ENCODE assay signal across 15 cellular contexts in genomic region chr20:15818651-15819071, GRCh38.
DNase-seq lines count a peak whose midpoint lies in the region; ATAC-seq and TF ChIP-seq lines count a peak whose summit lies in the region.
"Had no signal": no experiment of that assay in that cellular context is flagged by ENCODE, and none has a peak within 500 bp of the region (broad histone marks: within the 10 kb centered on the region; RNA-seq: fewer than 3 reads in every experiment).

No MANE protein-coding gene starts in this region.

- no peaks in the 10 kb centered on the region for H3K36me3 Mint-ChIP-seq in neural progenitor cell
- no peaks in the 10 kb centered on the region for H3K36me3 Mint-ChIP-seq in activated CD4-positive, alpha-beta T cell treated with anti-CD3 and anti-CD28 coated beads, Interleukin-2, amount 10 ng/mL, durations not matched to agents 24 days and 14 days (ENCODE audit: low read depth)
- H3K36me3 Mint-ChIP-seq: activated naive CD4-positive, alpha-beta T cell treated with anti-CD3 and anti-CD28 coated beads, Interleukin-2, amount 50 U/mL, for 24 hours had no signal

- no peaks in the 10 kb centered on the region for H3K36me3 ChIP-seq in neural progenitor cell
- H3K36me3 ChIP-seq: cardiac muscle cell had no signal

- H3K27me3 ChIP-seq in neural progenitor cell: no peaks in the 10 kb centered on the region
- H3K27me3 ChIP-seq: cardiac muscle cell had no signal

- H3K27ac ChIP-seq in VCaP: peak overlapping the region; percentile 42
- H3K27ac ChIP-seq in neural progenitor cell: no peak overlapping the region
- H3K27ac ChIP-seq: cardiac muscle cell, RWPE1 had no signal

- peaks cover 8% of the 10 kb centered on the region for H3K4me1 Mint-ChIP-seq in neural progenitor cell
- H3K4me1 Mint-ChIP-seq in activated CD4-positive, alpha-beta T cell treated with anti-CD3 and anti-CD28 coated beads, Interleukin-2, amount 10 ng/mL, durations not matched to agents 24 days and 14 days: no peaks in the 10 kb centered on the region
- H3K4me1 Mint-ChIP-seq: activated naive CD4-positive, alpha-beta T cell treated with anti-CD3 and anti-CD28 coated beads, Interleukin-2, amount 50 U/mL, for 24 hours had no signal

- intact Hi-C loops in activated CD4-positive, alpha-beta T cell treated with anti-CD3 and anti-CD28 coated beads, Interleukin-2, amount 10 ng/mL, durations not matched to agents 24 days and 14 days (cut with micrococcal nuclease): no loop called here

- H4K20me1 ChIP-seq in neural progenitor cell (ENCODE audit: low read depth): no peaks in the 10 kb centered on the region

- no peak overlapping the region for H3K4me3 Mint-ChIP-seq in neural progenitor cell
- H3K4me3 Mint-ChIP-seq in activated CD4-positive, alpha-beta T cell treated with anti-CD3 and anti-CD28 coated beads, Interleukin-2, amount 10 ng/mL, durations not matched to agents 24 days and 14 days: no peak overlapping the region
- H3K4me3 Mint-ChIP-seq: activated naive CD4-positive, alpha-beta T cell treated with anti-CD3 and anti-CD28 coated beads, Interleukin-2, amount 50 U/mL, for 24 hours; effector memory CD8-positive, alpha-beta T cell had no signal

- peak overlapping the region; percentile 36 for H3K4me2 ChIP-seq in neural progenitor cell

- no peak overlapping the region for H3K4me3 ChIP-seq in neural progenitor cell
- H3K4me3 ChIP-seq: cardiac muscle cell had no signal

- no peak for TF ChIP-seq CTCF in VCaP (conservative IDR thresholded peaks at IDR 0.05)
- TF ChIP-seq CTCF in neural progenitor cell (IDR thresholded peaks at IDR 0.05): no peak
- no peak for TF ChIP-seq CTCF in GM10266 (IDR thresholded peaks at IDR 0.05; ENCODE audit: control insufficient read depth, insufficient read depth, low read depth, missing control alignments)

- no peaks in the 10 kb centered on the region for H3K9me3 Mint-ChIP-seq in neural progenitor cell
- H3K9me3 Mint-ChIP-seq in activated CD4-positive, alpha-beta T cell treated with anti-CD3 and anti-CD28 coated beads, Interleukin-2, amount 10 ng/mL, durations not matched to agents 24 days and 14 days: no peaks in the 10 kb centered on the region
- H3K9me3 Mint-ChIP-seq: activated naive CD4-positive, alpha-beta T cell treated with anti-CD3 and anti-CD28 coated beads, Interleukin-2, amount 50 U/mL, for 24 hours had no signal

- H3F3A ChIP-seq in neural progenitor cell (ENCODE audit: low read depth): peaks cover 8% of the 10 kb centered on the region

- peaks cover 9% of the 10 kb centered on the region for H3K4me1 ChIP-seq in neural progenitor cell

- no peak overlapping the region for H3K9ac ChIP-seq in neural progenitor cell

- DNase-seq in H4 (ENCODE audit: low spot score) (peak; percentile 12), NCI-H2029 (lab: John Stamatoyannopoulos, UW) (peak; percentile 64), neural progenitor cell (ENCODE audit: low spot score) (peak; percentile 13), GM10266 (ENCODE audit: extremely low spot score) (no peak)
- no peak for DNase-seq in activated CD4-positive, alpha-beta T cell treated with anti-CD3 and anti-CD28 coated beads, Interleukin-2, amount 10 ng/mL, durations not matched to agents 24 days and 14 days
- DNase-seq: AML-193; effector memory CD8-positive, alpha-beta T cell; Karpas-422; NCI-H524 treated with DMSO at 0.1 percent for 48 hours had no signal

- no peak overlapping the region for H2AFZ ChIP-seq in neural progenitor cell (replicated peaks)

- H3K79me2 ChIP-seq in neural progenitor cell (ENCODE audit: low read depth): no peaks in the 10 kb centered on the region

- H3K9me3 ChIP-seq in neural progenitor cell (ENCODE audit: low read depth): no peaks in the 10 kb centered on the region

- no peak overlapping the region for H3K27ac Mint-ChIP-seq in neural progenitor cell
- no peak overlapping the region for H3K27ac Mint-ChIP-seq in activated CD4-positive, alpha-beta T cell treated with anti-CD3 and anti-CD28 coated beads, Interleukin-2, amount 10 ng/mL, durations not matched to agents 24 days and 14 days
- H3K27ac Mint-ChIP-seq: activated naive CD4-positive, alpha-beta T cell treated with anti-CD3 and anti-CD28 coated beads, Interleukin-2, amount 50 U/mL, for 24 hours; effector memory CD8-positive, alpha-beta T cell had no signal

- ATAC-seq in HG02571 (IDR thresholded peaks at IDR 0.05; ENCODE audit: unreplicated experiment) (no peak), GM21367 (IDR thresholded peaks at IDR 0.05; ENCODE audit: unreplicated experiment) (no peak)
- ATAC-seq: effector memory CD8-positive, alpha-beta T cell had no signal

- H3K27me3 Mint-ChIP-seq in neural progenitor cell (ENCODE audit: insufficient read depth, low read depth): peaks cover 3% of the 10 kb centered on the region
- no peaks in the 10 kb centered on the region for H3K27me3 Mint-ChIP-seq in activated CD4-positive, alpha-beta T cell treated with anti-CD3 and anti-CD28 coated beads, Interleukin-2, amount 10 ng/mL, durations not matched to agents 24 days and 14 days
- H3K27me3 Mint-ChIP-seq: activated naive CD4-positive, alpha-beta T cell treated with anti-CD3 and anti-CD28 coated beads, Interleukin-2, amount 50 U/mL, for 24 hours; effector memory CD8-positive, alpha-beta T cell had no signal

Comparison
In these comparisons a context has a peak if more than half of its experiments do, and no peak if none do; other contexts are left out.
1. DNase-seq: peak in H4 (single experiment), NCI-H2029 (single experiment) and neural progenitor cell (single experiment); none in activated CD4-positive, alpha-beta T cell treated with anti-CD3 and anti-CD28 coated beads, Interleukin-2, amount 10 ng/mL, durations not matched to agents 24 days and 14 days (single experiment) and GM10266 (single experiment).